17 cellular contexts compared by ENCODE assay signal in genomic region chr9:124720429-124721108, GRCh38. TPM values are rescaled to one million over a fixed set of nuclear protein-coding genes. Genes with fewer than 3 reads are reported as not detected.
DNase-seq lines count a peak whose midpoint lies in the region; ATAC-seq, FAIRE-seq and TF ChIP-seq lines count a peak whose summit lies in the region.
"Had no signal": no experiment of that assay in that cellular context is flagged by ENCODE, and none has a peak within 500 bp of the region (broad histone marks: within the 10 kb centered on the region; RNA-seq: fewer than 3 reads in every experiment).

No MANE protein-coding gene starts in this region.

- 73% methylated on average over 3 of the region's 3 CpGs for WGBS in GM23248 (ENCODE audit: low coverage in 1 of 2, low lambda C conversion rate in 2 of 2, missing lambda C conversion rate in 2 of 2), 2 experiments

- CTCF ChIA-PET in PC-9 (lab: Charles Lee) = interaction anchor here (0.5 kb wide), 1 partner anchor 47 kb away, joined by 3 read pairs; no protein-coding TSS in a partner anchor

- FAIRE-seq in astrocyte (lab: Jason Lieb, UNC) = no peak
- FAIRE-seq: A204.1, GM12878 had no signal

- no peaks in the 10 kb centered on the region for H3K27me3 Mint-ChIP-seq in astrocyte (ENCODE audit: low read depth, unreplicated experiment)
- H3K27me3 Mint-ChIP-seq in nephron progenitor cell (ENCODE audit: low read depth, poor library complexity) = no peaks in the 10 kb centered on the region

- in situ Hi-C loops in GM23248 (cut with MboI) = loop anchor here (25.0 kb wide), 1 partner anchor 308 kb away; the partner anchor contains the start of gene PSMB7

- H3K4me1 Mint-ChIP-seq in astrocyte (ENCODE audit: low read depth, unreplicated experiment) = peaks cover 26% of the 10 kb centered on the region
- peaks cover 33% of the 10 kb centered on the region for H3K4me1 Mint-ChIP-seq in nephron progenitor cell
- no peaks in the 10 kb centered on the region for H3K4me1 Mint-ChIP-seq in stimulated activated effector memory CD8-positive, alpha-beta T cell treated with anti-CD3 and anti-CD28 coated beads, Interleukin-12 subunit alpha, Interleukin-12 subunit beta, amount 100 ng/mL, for 72 hours

- intact Hi-C loops in PC-9 (cut with micrococcal nuclease; ENCODE audit: unreplicated experiment) (no loop called here), upper lobe of right lung (cut with DNase I) (no loop called here)

- H3K9me2 ChIP-seq in GM23248 (ENCODE audit: insufficient read depth) = no peaks in the 10 kb centered on the region
- no peaks in the 10 kb centered on the region for H3K9me2 ChIP-seq in PC-9 (ENCODE audit: insufficient read depth)

- POLR2A ChIA-PET in PC-9 (lab: Charles Lee; ENCODE audit: unreplicated experiment) = interaction anchor here (0.6 kb wide), 2 partner anchors 47 to 532 kb away, joined by 3 to 8 read pairs; no protein-coding TSS in a partner anchor

- H3K27me3 ChIP-seq in GM23248 (replicated peaks; ENCODE audit: insufficient read depth) = no peaks in the 10 kb centered on the region
- H3K27me3 ChIP-seq in PC-9 (ENCODE audit: insufficient read depth, low read depth) = no peaks in the 10 kb centered on the region
- H3K27me3 ChIP-seq in astrocyte (ENCODE audit: insufficient read depth, low read length) = no peaks in the 10 kb centered on the region
- no peaks in the 10 kb centered on the region for H3K27me3 ChIP-seq in upper lobe of right lung
- H3K27me3 ChIP-seq: BLaER1 treated with 17β-estradiol and CSF1 and Interleukin-3, amounts not matched to agents 10 nM and 100 nM had no signal

- H3K4me1 ChIP-seq in GM23248 (ENCODE audit: insufficient read depth) = peaks cover 32% of the 10 kb centered on the region
- peaks cover 6% of the 10 kb centered on the region; the same call in 1 of the 2 replicates for H3K4me1 ChIP-seq in PC-9 (replicated peaks; ENCODE audit: insufficient read depth)
- H3K4me1 ChIP-seq in astrocyte (ENCODE audit: insufficient read depth, low read length) = peaks cover 14% of the 10 kb centered on the region
- peaks cover 8% of the 10 kb centered on the region for H3K4me1 ChIP-seq in upper lobe of right lung
- H3K4me1 ChIP-seq: BLaER1 treated with 17β-estradiol and CSF1 and Interleukin-3, amounts not matched to agents 10 nM and 100 nM had no signal

- H3K27ac Mint-ChIP-seq in astrocyte (ENCODE audit: unreplicated experiment) (peak overlapping the region; percentile 63), nephron progenitor cell (peak overlapping the region; percentile 16)
- H3K27ac Mint-ChIP-seq in stimulated activated effector memory CD8-positive, alpha-beta T cell treated with anti-CD3 and anti-CD28 coated beads, Interleukin-12 subunit alpha, Interleukin-12 subunit beta, amount 100 ng/mL, for 72 hours = no peak overlapping the region

- H3K27ac ChIP-seq in GM23248 = peak overlapping the region; percentile 67
- H3K27ac ChIP-seq in PC-9 = 0 out of 2 replicates have a peak overlapping the region, but pooled peaks have one; percentile 16
- H3K27ac ChIP-seq in astrocyte (ENCODE audit: low read depth, low read length) = no peak overlapping the region
- no peak overlapping the region for H3K27ac ChIP-seq in upper lobe of right lung
- H3K27ac ChIP-seq: BLaER1 treated with 17β-estradiol and CSF1 and Interleukin-3, amounts not matched to agents 10 nM and 100 nM had no signal

- H3K36me3 Mint-ChIP-seq in astrocyte (ENCODE audit: low read depth, unreplicated experiment) = no peaks in the 10 kb centered on the region
- peaks cover 24% of the 10 kb centered on the region for H3K36me3 Mint-ChIP-seq in nephron progenitor cell (ENCODE audit: low read depth)
- H3K36me3 Mint-ChIP-seq in stimulated activated effector memory CD8-positive, alpha-beta T cell treated with anti-CD3 and anti-CD28 coated beads, Interleukin-12 subunit alpha, Interleukin-12 subunit beta, amount 100 ng/mL, for 72 hours = no peaks in the 10 kb centered on the region

- H3K9me3 ChIP-seq in GM23248 (ENCODE audit: low read depth) (no peaks in the 10 kb centered on the region), PC-9 (ENCODE audit: insufficient read depth, low read depth) (no peaks in the 10 kb centered on the region), astrocyte (ENCODE audit: insufficient read depth, low read depth, low read length) (no peaks in the 10 kb centered on the region), upper lobe of right lung (no peaks in the 10 kb centered on the region)
- H3K9me3 ChIP-seq: BLaER1 treated with 17β-estradiol and CSF1 and Interleukin-3, amounts not matched to agents 10 nM and 100 nM had no signal

- H3K4me3 ChIP-seq in GM23248 (no peak overlapping the region), PC-9 (no peak overlapping the region), astrocyte (ENCODE audit: insufficient read depth, low read depth, low read length) (no peak overlapping the region), upper lobe of right lung (no peak overlapping the region)
- H3K4me3 ChIP-seq: BLaER1 treated with 17β-estradiol and CSF1 and Interleukin-3, amounts not matched to agents 10 nM and 100 nM; GM12878 had no signal

- H3K79me2 ChIP-seq in GM23248 (ENCODE audit: insufficient read depth) (no peaks in the 10 kb centered on the region), PC-9 (ENCODE audit: low read depth) (0 out of 2 replicates have a peak, but pooled peaks cover 3% of the 10 kb centered on the region), astrocyte (ENCODE audit: insufficient read depth, low read length) (no peaks in the 10 kb centered on the region)

- no TSS peak for BruUV-seq in PC-9 (replicated peaks; lab: Mats Ljungman, UMichigan)

- H3K4me3 Mint-ChIP-seq in astrocyte (ENCODE audit: unreplicated experiment) (no peak overlapping the region), nephron progenitor cell (no peak overlapping the region)
- no peak overlapping the region for H3K4me3 Mint-ChIP-seq in stimulated activated effector memory CD8-positive, alpha-beta T cell treated with anti-CD3 and anti-CD28 coated beads, Interleukin-12 subunit alpha, Interleukin-12 subunit beta, amount 100 ng/mL, for 72 hours

- H2AFZ ChIP-seq in GM23248 (no peak overlapping the region), PC-9 (no peak overlapping the region), astrocyte (ENCODE audit: low read depth, low read length) (no peak overlapping the region)

- H3F3A ChIP-seq in GM23248 (ENCODE audit: insufficient read depth) (peaks cover 33% of the 10 kb centered on the region), PC-9 (ENCODE audit: insufficient read depth, low read depth) (peaks cover 2% of the 10 kb centered on the region; the same call in 1 of the 2 replicates)

- H3K9ac ChIP-seq in GM23248 = no peak overlapping the region
- no peak overlapping the region for H3K9ac ChIP-seq in astrocyte (ENCODE audit: low read length)
- H3K9ac ChIP-seq: BLaER1 treated with 17β-estradiol and CSF1 and Interleukin-3, amounts not matched to agents 10 nM and 100 nM had no signal

- no peak for DNase-seq in GM23248
- no peak for DNase-seq in PC-9
- DNase-seq in astrocyte (ENCODE audit: low read depth) = no peak
- no peak for DNase-seq in nephron progenitor cell
- no peak for DNase-seq in stimulated activated effector memory CD8-positive, alpha-beta T cell treated with anti-CD3 and anti-CD28 coated beads, Interleukin-12 subunit alpha, Interleukin-12 subunit beta, amount 100 ng/mL, for 72 hours (ENCODE audit: low spot score in 2 of 2)
- DNase-seq in NCI-H1417 treated with DMSO at 0.1 percent for 48 hours (lab: John Stamatoyannopoulos, UW) = no peak
- no peak for DNase-seq in upper lobe of right lung
- DNase-seq: GDM1, KG1, NCI-H1436 treated with DMSO at 0.1 percent for 48 hours, NCI-H2029 treated with DMSO at 0.1 percent for 48 hours, NCI-H2171 treated with DMSO at 0.1 percent for 48 hours, NCI-H774 had no signal

- no peaks in the 10 kb centered on the region for H3K9me3 Mint-ChIP-seq in astrocyte (ENCODE audit: unreplicated experiment)
- H3K9me3 Mint-ChIP-seq in nephron progenitor cell = no peaks in the 10 kb centered on the region
- H3K9me3 Mint-ChIP-seq in stimulated activated effector memory CD8-positive, alpha-beta T cell treated with anti-CD3 and anti-CD28 coated beads, Interleukin-12 subunit alpha, Interleukin-12 subunit beta, amount 100 ng/mL, for 72 hours = no peaks in the 10 kb centered on the region

- H4K20me1 ChIP-seq in GM23248 (ENCODE audit: insufficient read depth) (no peaks in the 10 kb centered on the region), PC-9 (ENCODE audit: insufficient read depth) (no peaks in the 10 kb centered on the region), astrocyte (ENCODE audit: insufficient read depth, low read length) (no peaks in the 10 kb centered on the region)
- H4K20me1 ChIP-seq: BLaER1 treated with 17β-estradiol and CSF1 and Interleukin-3, amounts not matched to agents 10 nM and 100 nM had no signal

- ATAC-seq in stimulated activated effector memory CD8-positive, alpha-beta T cell treated with anti-CD3 and anti-CD28 coated beads, Interleukin-12 subunit alpha, Interleukin-12 subunit beta, amount 100 ng/mL, for 72 hours = no peak
- no peak for ATAC-seq in GM21529 (IDR thresholded peaks at IDR 0.05; ENCODE audit: unreplicated experiment)
- no peak for ATAC-seq in upper lobe of right lung
- ATAC-seq: GM12878 had no signal

- no peaks in the 10 kb centered on the region for H3K36me3 ChIP-seq in GM23248 (ENCODE audit: low read depth)
- peaks cover 4% of the 10 kb centered on the region; the same call in 1 of the 2 replicates for H3K36me3 ChIP-seq in PC-9 (ENCODE audit: low read depth)
- no peaks in the 10 kb centered on the region for H3K36me3 ChIP-seq in astrocyte (ENCODE audit: insufficient read depth, low read length)
- H3K36me3 ChIP-seq in upper lobe of right lung = no peaks in the 10 kb centered on the region
- H3K36me3 ChIP-seq: BLaER1 treated with 17β-estradiol and CSF1 and Interleukin-3, amounts not matched to agents 10 nM and 100 nM had no signal

- TF ChIP-seq CTCF in PC-9 (conservative IDR thresholded peaks at IDR 0.05) (no peak), astrocyte (IDR thresholded peaks at IDR 0.05; ENCODE audit: insufficient read depth, low read depth, low read length) (no peak), nephron progenitor cell (IDR thresholded peaks at IDR 0.05) (no peak), upper lobe of right lung (IDR thresholded peaks at IDR 0.05) (no peak)

- H3K4me2 ChIP-seq in GM23248 (ENCODE audit: unreplicated experiment) (peak overlapping the region; percentile 45), PC-9 (no peak overlapping the region), astrocyte (ENCODE audit: low read length) (no peak overlapping the region)
- H3K4me2 ChIP-seq: BLaER1 treated with 17β-estradiol and CSF1 and Interleukin-3, amounts not matched to agents 10 nM and 100 nM had no signal

RNA-seq across cellular contexts. Expression of gene NR6A1, which starts 50.5 kb away (rescaled TPM):
- not detected in 2 replicates for total RNA-seq in GM23248 (2014; rRNA removed; shearing (Covaris generic))
- 0.06 and 0.16 TPM in 2 replicates for polyA plus RNA-seq in GM23248 (2016; fragmentation: Nextera tagmentation; extraction: Ambion mirVana)
- 13.0 TPM in 2 replicates for total RNA-seq in PC-9 (2021)
- total RNA-seq in astrocyte = 14.5 and 20.8 TPM in 2 replicates
- 4.0 TPM for total RNA-seq in upper lobe of right lung

RNA-seq across cellular contexts. Expression of gene OLFML2A, which starts 56.4 kb away (rescaled TPM):
- total RNA-seq in GM23248 (2014; rRNA removed; shearing (Covaris generic)) = 0.11 and 0.38 TPM in 2 replicates
- 0.08 and 0.14 TPM in 2 replicates for polyA plus RNA-seq in GM23248 (2016; fragmentation: Nextera tagmentation; extraction: Ambion mirVana)
- total RNA-seq in PC-9 (2021) (5.7 and 9.0 TPM in 2 replicates), astrocyte (148 and 179 TPM in 2 replicates), upper lobe of right lung (39.5 TPM)

Comparison
In these comparisons a context has a peak if more than half of its experiments do, and no peak if none do; other contexts are left out.
1. H3K27ac ChIP-seq: peak in GM23248 (single experiment) and PC-9 (single experiment); none in astrocyte (single experiment) and upper lobe of right lung (single experiment).